8 cellular contexts compared by ENCODE assay signal in genomic region chr6:8006208-8006607, GRCh38. TPM values are rescaled to one million over a fixed set of nuclear protein-coding genes. Genes with fewer than 3 reads are reported as not detected.
A peak's percentile ranks its signal among the peaks of the same experiment; 100 is the strongest.
DNase-seq lines count a peak whose midpoint lies in the region; ATAC-seq and TF ChIP-seq lines count a peak whose summit lies in the region.

No MANE protein-coding gene starts in this region.

- H3K9me3 ChIP-seq in vagina, result no peaks in the 10 kb centered on the region

- no peak overlapping the region for H3K27ac ChIP-seq in vagina

- no peak overlapping the region for H3K4me3 Mint-ChIP-seq in chondrocyte (ENCODE audit: unreplicated experiment)
- H3K4me3 Mint-ChIP-seq in naive B cell, result no peak overlapping the region

- no peaks in the 10 kb centered on the region for H3K27me3 ChIP-seq in vagina

- H3K4me1 ChIP-seq in vagina, result no peaks in the 10 kb centered on the region

- H3K36me3 Mint-ChIP-seq in chondrocyte (ENCODE audit: low read depth) (peaks cover 2% of the 10 kb centered on the region), naive B cell (peaks cover 0 to 4% of the 10 kb centered on the region in 2 donors)

- H3K27me3 Mint-ChIP-seq in chondrocyte (ENCODE audit: low read depth), result no peaks in the 10 kb centered on the region
- H3K27me3 Mint-ChIP-seq in naive B cell, result no peaks in the 10 kb centered on the region

- H3K4me1 Mint-ChIP-seq in chondrocyte (ENCODE audit: low read depth), result peaks cover 4% of the 10 kb centered on the region
- H3K4me1 Mint-ChIP-seq in naive B cell, result no peaks in the 10 kb centered on the region

- H3K27ac Mint-ChIP-seq in chondrocyte (ENCODE audit: unreplicated experiment), result no peak overlapping the region
- no peak overlapping the region for H3K27ac Mint-ChIP-seq in naive B cell

- intact Hi-C loops in vagina (cut with DNase I), result no loop called here

- peak; percentile 55 for DNase-seq in NCI-H82 (lab: John Stamatoyannopoulos, UW)
- DNase-seq in NCI-H82 treated with DMSO at 0.1 percent for 48 hours (lab: John Stamatoyannopoulos, UW; ENCODE audit: unreplicated experiment), result no peak
- peak; percentile 37 for DNase-seq in NCI-H2029 (lab: John Stamatoyannopoulos, UW)
- no peak for DNase-seq in chondrocyte (ENCODE audit: low spot score)
- peak; percentile 14 for DNase-seq in naive B cell
- no peak for DNase-seq in vagina (ENCODE audit: extremely low spot score in 2 of 2)
- no peak for DNase-seq in occipital lobe (lab: John Stamatoyannopoulos, UW)

- no peak overlapping the region for H3K4me3 ChIP-seq in vagina

- ATAC-seq in naive B cell (ENCODE audit: low read depth in 2 of 2), result peak in 1 of 2 donors; percentile 32
- no peak for ATAC-seq in GM21825 (IDR thresholded peaks at IDR 0.05; ENCODE audit: unreplicated experiment)

- H3K9me3 Mint-ChIP-seq in chondrocyte (ENCODE audit: low read depth) (no peaks in the 10 kb centered on the region), naive B cell (no peaks in the 10 kb centered on the region)

- TF ChIP-seq POLR2A in vagina (IDR thresholded peaks at IDR 0.05), result no peak

- TF ChIP-seq CTCF in chondrocyte (IDR thresholded peaks at IDR 0.05) (peak; percentile 89), vagina (IDR thresholded peaks at IDR 0.05) (peak in 1 of 3 experiments; percentile 44)

- no peaks in the 10 kb centered on the region for H3K36me3 ChIP-seq in vagina

RNA-seq across cellular contexts. Expression of gene BLOC1S5, which starts 58.0 kb away (rescaled TPM):
- total RNA-seq in chondrocyte (9.4 to 10.2 TPM (median 10.0 TPM) in 3 replicates), vagina (9.6 TPM), occipital lobe (21.2 TPM)
- 10 to 100 TPM; 20.1 to 52.2 (median 32.1) TPM for polyA plus RNA-seq in naive B cell (ENCODE audit: low read depth in 6 of 6)

Comparison
In these comparisons a context has a peak if more than half of its experiments do, and no peak if none do; other contexts are left out.
1. DNase-seq: peak in NCI-H82 (single experiment), NCI-H2029 (single experiment) and naive B cell (single experiment); none in NCI-H82 treated with DMSO at 0.1 percent for 48 hours (single experiment), chondrocyte (single experiment), vagina (0 of 2) and occipital lobe (single experiment).